ENCODE assay signal across 12 cellular contexts in genomic region chr4:52550186-52550585, GRCh38.
"Had no signal": no experiment of that assay in that cellular context is flagged by ENCODE, and none has a peak within 500 bp of the region (broad histone marks: within the 10 kb centered on the region; RNA-seq: fewer than 3 reads in every experiment).

No MANE protein-coding gene starts in this region.

- H3K4me1 ChIP-seq: prostate gland had no signal

- H3K27ac ChIP-seq: esophagus muscularis mucosa, prostate gland, upper lobe of left lung had no signal

- H3K9me3 ChIP-seq: esophagus muscularis mucosa, prostate gland, upper lobe of left lung had no signal

- ATAC-seq: activated CD4-positive, CD25-positive, alpha-beta regulatory T cell treated with anti-CD3 and anti-CD28 coated beads, Interleukin-2, amount 50 U/mL, for 24 hours; effector memory CD8-positive, alpha-beta T cell; naive thymus-derived CD8-positive, alpha-beta T cell; stimulated activated naive CD8-positive, alpha-beta T cell treated with anti-CD3 and anti-CD28 coated beads, Interleukin-15, Interleukin-2, amounts not matched to agents 100 U/mL and 50 U/mL, for 24 hours had no signal

- DNase-seq: activated naive CD4-positive, alpha-beta T cell treated with anti-CD3 and anti-CD28 coated beads, Interleukin-2, amount 10 ng/mL, durations not matched to agents 7 days and 5 days; effector memory CD8-positive, alpha-beta T cell; head of caudate nucleus; naive thymus-derived CD8-positive, alpha-beta T cell; stimulated activated CD4-positive, alpha-beta T cell treated with anti-CD3 and anti-CD28 coated beads, Interleukin-2, amount 100 ng/mL, for 48 hours; stimulated activated CD8-positive, alpha-beta memory T cell treated with anti-CD3 and anti-CD28 coated beads, Interleukin-4, amount 100 ng/mL, for 48 hours; stimulated activated naive CD8-positive, alpha-beta T cell treated with anti-CD3 and anti-CD28 coated beads, Interleukin-15, Interleukin-2, amounts not matched to agents 100 U/mL and 50 U/mL, for 24 hours; upper lobe of left lung had no signal

- H3K36me3 ChIP-seq: esophagus muscularis mucosa, prostate gland, upper lobe of left lung had no signal

- H3K4me3 ChIP-seq: esophagus muscularis mucosa, lung, prostate gland, upper lobe of left lung had no signal

- H3K27me3 ChIP-seq: esophagus muscularis mucosa, upper lobe of left lung had no signal
